16 cellular contexts compared by ENCODE assay signal in the genomic region with DNA sequence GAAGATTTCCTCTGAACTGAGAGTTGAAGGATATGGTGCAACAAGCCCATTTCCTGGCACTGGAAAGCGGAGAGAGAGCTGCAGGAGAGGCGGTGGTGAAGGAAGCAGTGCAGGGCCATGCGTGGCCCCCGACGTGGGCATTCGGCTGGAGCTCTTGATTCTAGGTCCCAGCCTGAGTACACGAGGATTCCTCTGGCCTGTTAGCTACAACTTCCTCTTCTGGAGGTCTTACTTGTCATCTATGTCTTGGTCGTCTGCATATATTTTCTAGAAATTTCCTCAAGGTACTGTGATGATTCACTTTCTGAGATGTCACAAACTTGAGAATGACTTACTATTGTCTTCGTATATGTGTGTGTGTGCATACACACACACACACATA. TPM values are rescaled to one million over a fixed set of nuclear protein-coding genes. Genes with fewer than 3 reads are reported as not detected.
DNase-seq lines count a peak whose midpoint lies in the region; ATAC-seq, FAIRE-seq and TF ChIP-seq lines count a peak whose summit lies in the region.
"Had no signal": no experiment of that assay in that cellular context is flagged by ENCODE, and none has a peak within 500 bp of the region (broad histone marks: within the 10 kb centered on the region; RNA-seq: fewer than 3 reads in every experiment).

No MANE protein-coding gene starts in this region.

- intact Hi-C loops in left lung (cut with DNase I) (no loop called here), esophagus muscularis mucosa (cut with DNase I) (no loop called here)

- no peak for TF ChIP-seq EP300 in esophagus muscularis mucosa (IDR thresholded peaks at IDR 0.05)

- TF ChIP-seq CTCF in left lung (IDR thresholded peaks at IDR 0.05) = no peak
- no peak for TF ChIP-seq CTCF in esophagus muscularis mucosa (IDR thresholded peaks at IDR 0.05)

- TF ChIP-seq POLR2A in H54 (IDR thresholded peaks at IDR 0.05; ENCODE audit: low read depth, low read length) = no peak
- no peak for TF ChIP-seq POLR2A in esophagus muscularis mucosa (IDR thresholded peaks at IDR 0.05; ENCODE audit: low read depth)

- H3K4me3 ChIP-seq in left lung (no peak overlapping the region), esophagus muscularis mucosa (no peak overlapping the region)
- H3K4me3 ChIP-seq: sigmoid colon had no signal

- ATAC-seq in left lung (peak; percentile 64), GM18861 (IDR thresholded peaks at IDR 0.05; ENCODE audit: unreplicated experiment) (no peak)

- DNase-seq in AML-193 (lab: John Stamatoyannopoulos, UW) (peak; percentile 94), GF-D8 (lab: John Stamatoyannopoulos, UW) (peak; percentile 100), SKM-1 treated with dmso at 0.1 percent for 144 hours (lab: John Stamatoyannopoulos, UW; ENCODE audit: unreplicated experiment) (peak; percentile 81), left lung (peak in 1 of 2 donors; percentile 50), NCI-H146 (lab: John Stamatoyannopoulos, UW) (no peak), H54 (ENCODE audit: insufficient read length, low spot score) (no peak), esophagus muscularis mucosa (ENCODE audit: extremely low spot score) (no peak)
- DNase-seq: cortex of kidney, DND-41, glutamatergic neuron, H7, NCI-H1048, occipital lobe, sigmoid colon had no signal

- no peaks in the 10 kb centered on the region for H3K36me3 ChIP-seq in left lung
- no peaks in the 10 kb centered on the region for H3K36me3 ChIP-seq in esophagus muscularis mucosa
- H3K36me3 ChIP-seq: sigmoid colon had no signal

- H3K27me3 ChIP-seq in left lung (no peaks in the 10 kb centered on the region), esophagus muscularis mucosa (no peaks in the 10 kb centered on the region)
- H3K27me3 ChIP-seq: sigmoid colon had no signal

- H3K4me1 ChIP-seq in left lung (peaks cover 0 to 32% of the 10 kb centered on the region in 2 donors), esophagus muscularis mucosa (no peaks in the 10 kb centered on the region)
- H3K4me1 ChIP-seq: sigmoid colon had no signal

- no peak for FAIRE-seq in H54 (lab: Jason Lieb, UNC)
- FAIRE-seq: urothelium cell line had no signal

- H3K9me3 ChIP-seq in left lung = no peaks in the 10 kb centered on the region
- H3K9me3 ChIP-seq in esophagus muscularis mucosa = no peaks in the 10 kb centered on the region
- H3K9me3 ChIP-seq: sigmoid colon had no signal

- H3K27ac ChIP-seq in left lung (peak overlapping the region in 1 of 2 donors; percentile 57), esophagus muscularis mucosa (replicated peaks in 1 of 4) (no peak overlapping the region)
- H3K27ac ChIP-seq: sigmoid colon had no signal

- 84% methylated on average over 9 of the region's 9 CpGs for WGBS in esophagus muscularis mucosa

RNA-seq across cellular contexts. Expression of a gene that starts 59.2 kb away (rescaled TPM):
- total RNA-seq in left lung = 10 to 100 TPM; 13.6 to 18.2 TPM
- 10 to 100 TPM; 29.3 to 33.8 (median 30.1) TPM for total RNA-seq in esophagus muscularis mucosa

Comparison
In these comparisons a context has a peak if more than half of its experiments do, and no peak if none do; other contexts are left out.
1. DNase-seq: peak in AML-193 (2 of 2), GF-D8 (single experiment) and SKM-1 treated with dmso at 0.1 percent for 144 hours (single experiment); none in NCI-H146 (single experiment), H54 (single experiment) and esophagus muscularis mucosa (single experiment).